In genomic region chr1:9118186-9118585, GRCh38 we compare ENCODE assay signal across 23 cellular contexts. TPM values are rescaled to one million over a fixed set of nuclear protein-coding genes. Genes with fewer than 3 reads are reported as not detected.
DNase-seq lines count a peak whose midpoint lies in the region; ATAC-seq, FAIRE-seq and TF ChIP-seq lines count a peak whose summit lies in the region.
"Had no signal": no experiment of that assay in that cellular context is flagged by ENCODE, and none has a peak within 500 bp of the region (broad histone marks: within the 10 kb centered on the region; RNA-seq: fewer than 3 reads in every experiment).

No MANE protein-coding gene starts in this region.

- FAIRE-seq in D721Med (lab: Jason Lieb, UNC), result no peak
- FAIRE-seq: GM18507, RCC 7860 had no signal

- H3K9me3 ChIP-seq in spleen, result no peaks in the 10 kb centered on the region

- H3K36me3 ChIP-seq in spleen, result peaks cover 0 to 5% (median 0%) of the 10 kb centered on the region in 6 donors

- 79 to 96% (median 82%) methylated on average over 7 of the region's 7 CpGs for WGBS in spleen, 5 donors

- H3K27me3 ChIP-seq in spleen (replicated peaks in 1 of 7), result no peaks in the 10 kb centered on the region

- intact Hi-C loops in Right ventricle myocardium superior (cut with DNase I), result no loop called here
- intact Hi-C loops in cardiac septum (cut with DNase I), result loop anchor here (10.0 kb wide), 1 partner anchor 337 kb away; no protein-coding TSS in a partner anchor
- intact Hi-C loops in spleen (cut with DNase I; ENCODE audit: low total_unique reads), result loop anchor here (10.0 kb wide), 1 partner anchor 77 kb away; no protein-coding TSS in a partner anchor

- H3K4me1 ChIP-seq in spleen, result peaks cover 0 to 32% (median 26%) of the 10 kb centered on the region in 6 donors

- DNase-seq in Right ventricle myocardium superior (no peak), cardiac septum (ENCODE audit: low spot score) (no peak), left lobe of liver (ENCODE audit: low spot score) (no peak), spleen (peak; percentile 61), D721Med (ENCODE audit: insufficient read length, low spot score) (no peak), NCI-H187 treated with DMSO at 0.1 percent for 48 hours (lab: John Stamatoyannopoulos, UW) (no peak), epidermal melanocyte (ENCODE audit: insufficient read length, low spot score) (no peak)
- DNase-seq: AML-193; C1 segment of cervical spinal cord; CD8-positive, alpha-beta T cell; GDM1; GOT3; HCEC 1CT; NCI-H1105 treated with DMSO at 0.1 percent for 48 hours; NCI-H2081; NCI-H2171; NCI-H524 treated with DMSO at 0.1 percent for 48 hours; NCI-H82; SHP77 had no signal

- TF ChIP-seq CTCF in spleen (IDR thresholded peaks at IDR 0.05 in 8 of 11, conservative IDR thresholded peaks at IDR 0.05 in 3 of 11) (no peak), D721Med (IDR thresholded peaks at IDR 0.05; ENCODE audit: insufficient read depth, missing control alignments) (no peak)

- ATAC-seq in Right ventricle myocardium superior (ENCODE audit: poor library complexity) (peak; percentile 33), left lobe of liver (peak; percentile 45)
- ATAC-seq: CD8-positive, alpha-beta T cell had no signal

- no peak for TF ChIP-seq POLR2A in spleen (IDR thresholded peaks at IDR 0.05)

- H3K27ac ChIP-seq in spleen, result no peak overlapping the region
- H3K27ac ChIP-seq: KMS-11 had no signal

- H3K4me3 ChIP-seq in spleen, result no peak overlapping the region

RNA-seq across cellular contexts. Expression of gene GPR157, which starts 10.7 kb away (rescaled TPM):
- total RNA-seq in Right ventricle myocardium superior (49.4 TPM), cardiac septum (23.0 TPM), left lobe of liver (8.3 TPM), spleen (10 to 100 TPM in 1 of 7 donors, 1 to 10 TPM in 6; 5.7 to 10.5 (median 6.8) TPM)
- 1 to 10 TPM; 1.2 to 2.8 (median 1.5) TPM for polyA plus RNA-seq in spleen

RNA-seq across cellular contexts. Expression of gene SLC2A5, which starts 48.8 kb away (rescaled TPM):
- 2.1 TPM for total RNA-seq in Right ventricle myocardium superior
- 1.5 TPM for total RNA-seq in cardiac septum
- 0.35 TPM for total RNA-seq in left lobe of liver
- total RNA-seq in spleen, result 10 to 100 TPM in 1 of 7 donors, 1 to 10 TPM in 6; 5.3 to 23.6 (median 8.4) TPM
- 1 to 10 TPM; 2.9 to 4.6 (median 3.2) TPM for polyA plus RNA-seq in spleen
- total RNA-seq: A172; CD8-positive, alpha-beta T cell had no signal
